ENCODE assay signal across 15 cellular contexts in genomic region chr9:125176632-125177031, GRCh38. TPM values are rescaled to one million over a fixed set of nuclear protein-coding genes. Genes with fewer than 3 reads are reported as not detected.
DNase-seq lines count a peak whose midpoint lies in the region; ATAC-seq and TF ChIP-seq lines count a peak whose summit lies in the region.
"Had no signal": no experiment of that assay in that cellular context is flagged by ENCODE, and none has a peak within 500 bp of the region (broad histone marks: within the 10 kb centered on the region; RNA-seq: fewer than 3 reads in every experiment).

No MANE protein-coding gene starts in this region.

- no peak for ATAC-seq in activated T-helper 17 cell treated with anti-CD3 and anti-CD28 coated beads, Interleukin-2, amount 50 U/mL, for 72 hours (replicated peaks)
- no peak for ATAC-seq in heart left ventricle
- ATAC-seq: foreskin keratinocyte had no signal

- intact Hi-C loops in activated naive CD4-positive, alpha-beta T cell treated with anti-CD3 and anti-CD28 coated beads for 36 hours (cut with micrococcal nuclease) = no loop called here
- intact Hi-C loops in uterus (cut with DNase I; ENCODE audit: low total_unique reads) (no loop called here), heart left ventricle (cut with DNase I) (no loop called here)

- CTCF ChIA-PET in activated naive CD4-positive, alpha-beta T cell treated with anti-CD3 and anti-CD28 coated beads, Interleukin-2, amount 10 ng/mL, durations not matched to agents 7 days and 5 days (lab: Charles Lee) = interaction anchor here (0.6 kb wide), 1 partner anchor 14 kb away, joined by 3 read pairs; no protein-coding TSS in a partner anchor
- CTCF ChIA-PET in activated naive CD4-positive, alpha-beta T cell treated with anti-CD3 and anti-CD28 coated beads for 36 hours (lab: Charles Lee) = interaction anchor here (0.6 kb wide), 1 partner anchor 53 kb away, joined by 3 read pairs; no protein-coding TSS in a partner anchor

- TF ChIP-seq CTCF in uterus (IDR thresholded peaks at IDR 0.05) = no peak
- no peak for TF ChIP-seq CTCF in GM13976 (IDR thresholded peaks at IDR 0.05; ENCODE audit: borderline replicate concordance, control extremely low read depth, extremely low read depth, insufficient read depth, missing control alignments)
- TF ChIP-seq CTCF in heart left ventricle (IDR thresholded peaks at IDR 0.05) = no peak

- WGBS in heart left ventricle, 4 donors = 89 to 94% (median 93%) methylated on average over 3 of the region's 3 CpGs

- H3K27me3 Mint-ChIP-seq in activated naive CD4-positive, alpha-beta T cell treated with anti-CD3 and anti-CD28 coated beads, Interleukin-2, amount 10 ng/mL, durations not matched to agents 7 days and 5 days = no peaks in the 10 kb centered on the region
- H3K27me3 Mint-ChIP-seq in activated naive CD4-positive, alpha-beta T cell treated with anti-CD3 and anti-CD28 coated beads for 36 hours (ENCODE audit: low read depth) = no peaks in the 10 kb centered on the region
- no peaks in the 10 kb centered on the region for H3K27me3 Mint-ChIP-seq in activated T-helper 17 cell treated with anti-CD3 and anti-CD28 coated beads, Interleukin-2, amount 50 U/mL, for 72 hours

- H3K4me3 ChIP-seq in uterus (no peak overlapping the region), heart left ventricle (no peak overlapping the region)
- H3K4me3 ChIP-seq: A549, right atrium auricular region, thoracic aorta had no signal

- H3K4me1 ChIP-seq in uterus (peaks cover 0 to 3% of the 10 kb centered on the region in 2 donors), heart left ventricle (peaks cover 0 to 53% (median 26%) of the 10 kb centered on the region in 12 donors)
- H3K4me1 ChIP-seq: A549, foreskin keratinocyte had no signal

- H3K27me3 ChIP-seq in uterus = no peaks in the 10 kb centered on the region
- H3K27me3 ChIP-seq in heart left ventricle = no peaks in the 10 kb centered on the region
- H3K27me3 ChIP-seq: foreskin keratinocyte, right atrium auricular region had no signal

- H3K9me3 ChIP-seq in uterus (no peaks in the 10 kb centered on the region), heart left ventricle (no peaks in the 10 kb centered on the region)
- H3K9me3 ChIP-seq: A549, right atrium auricular region, thoracic aorta had no signal

- H3K36me3 Mint-ChIP-seq in activated naive CD4-positive, alpha-beta T cell treated with anti-CD3 and anti-CD28 coated beads, Interleukin-2, amount 10 ng/mL, durations not matched to agents 7 days and 5 days = peaks cover 17% of the 10 kb centered on the region
- H3K36me3 Mint-ChIP-seq in activated naive CD4-positive, alpha-beta T cell treated with anti-CD3 and anti-CD28 coated beads for 36 hours (ENCODE audit: low read depth) = peaks cover 11% of the 10 kb centered on the region
- peaks cover 40% of the 10 kb centered on the region for H3K36me3 Mint-ChIP-seq in activated T-helper 17 cell treated with anti-CD3 and anti-CD28 coated beads, Interleukin-2, amount 50 U/mL, for 72 hours (ENCODE audit: low read depth)

- in situ Hi-C loops in GM13976 (cut with MboI; ENCODE audit: low sequenced_read_pairs, unreplicated experiment) = no loop called here

- peak overlapping the region; percentile 66 to 72 for H3K27ac ChIP-seq in uterus
- peak overlapping the region in 1 of 12 donors; percentile 69 for H3K27ac ChIP-seq in heart left ventricle
- H3K27ac ChIP-seq: A549, foreskin keratinocyte, right atrium auricular region, thoracic aorta had no signal

- H3K36me3 ChIP-seq in uterus (no peaks in the 10 kb centered on the region), heart left ventricle (no peaks in the 10 kb centered on the region)
- H3K36me3 ChIP-seq: right atrium auricular region, thoracic aorta had no signal

- TF ChIP-seq POLR2A in uterus (IDR thresholded peaks at IDR 0.05) (no peak), heart left ventricle (IDR thresholded peaks at IDR 0.05) (no peak)

- H3K4me3 Mint-ChIP-seq in activated naive CD4-positive, alpha-beta T cell treated with anti-CD3 and anti-CD28 coated beads, Interleukin-2, amount 10 ng/mL, durations not matched to agents 7 days and 5 days = no peak overlapping the region
- H3K4me3 Mint-ChIP-seq in activated naive CD4-positive, alpha-beta T cell treated with anti-CD3 and anti-CD28 coated beads for 36 hours = no peak overlapping the region
- H3K4me3 Mint-ChIP-seq in activated T-helper 17 cell treated with anti-CD3 and anti-CD28 coated beads, Interleukin-2, amount 50 U/mL, for 72 hours = no peak overlapping the region

- H3K9me3 Mint-ChIP-seq in activated naive CD4-positive, alpha-beta T cell treated with anti-CD3 and anti-CD28 coated beads, Interleukin-2, amount 10 ng/mL, durations not matched to agents 7 days and 5 days = no peaks in the 10 kb centered on the region
- no peaks in the 10 kb centered on the region for H3K9me3 Mint-ChIP-seq in activated naive CD4-positive, alpha-beta T cell treated with anti-CD3 and anti-CD28 coated beads for 36 hours
- no peaks in the 10 kb centered on the region for H3K9me3 Mint-ChIP-seq in activated T-helper 17 cell treated with anti-CD3 and anti-CD28 coated beads, Interleukin-2, amount 50 U/mL, for 72 hours

- peak overlapping the region; percentile 0 for H3K27ac Mint-ChIP-seq in activated naive CD4-positive, alpha-beta T cell treated with anti-CD3 and anti-CD28 coated beads, Interleukin-2, amount 10 ng/mL, durations not matched to agents 7 days and 5 days
- no peak overlapping the region for H3K27ac Mint-ChIP-seq in activated naive CD4-positive, alpha-beta T cell treated with anti-CD3 and anti-CD28 coated beads for 36 hours
- H3K27ac Mint-ChIP-seq in activated T-helper 17 cell treated with anti-CD3 and anti-CD28 coated beads, Interleukin-2, amount 50 U/mL, for 72 hours = peak overlapping the region; percentile 81

- DNase-seq in activated naive CD4-positive, alpha-beta T cell treated with anti-CD3 and anti-CD28 coated beads, Interleukin-2, amount 10 ng/mL, durations not matched to agents 7 days and 5 days = no peak
- DNase-seq in activated naive CD4-positive, alpha-beta T cell treated with anti-CD3 and anti-CD28 coated beads for 36 hours = no peak
- DNase-seq in left kidney (ENCODE audit: low read depth, low spot score) = peak; percentile 12
- DNase-seq in uterus = no peak
- DNase-seq in GM13976 (ENCODE audit: low spot score) = no peak
- no peak for DNase-seq in germinal center (ENCODE audit: low spot score)
- no peak for DNase-seq in heart left ventricle
- DNase-seq: activated naive CD4-positive, alpha-beta T cell treated with anti-CD3 and anti-CD28 coated beads, Interleukin-2, amount 50 U/mL, for 16 hours; foreskin keratinocyte; GDM1; NCI-H2081 treated with DMSO at 0.1 percent for 48 hours had no signal

- H3K4me1 Mint-ChIP-seq in activated naive CD4-positive, alpha-beta T cell treated with anti-CD3 and anti-CD28 coated beads, Interleukin-2, amount 10 ng/mL, durations not matched to agents 7 days and 5 days = peaks cover 19% of the 10 kb centered on the region
- peaks cover 52% of the 10 kb centered on the region for H3K4me1 Mint-ChIP-seq in activated naive CD4-positive, alpha-beta T cell treated with anti-CD3 and anti-CD28 coated beads for 36 hours (ENCODE audit: low read depth)
- peaks cover 16% of the 10 kb centered on the region for H3K4me1 Mint-ChIP-seq in activated T-helper 17 cell treated with anti-CD3 and anti-CD28 coated beads, Interleukin-2, amount 50 U/mL, for 72 hours

RNA-seq across cellular contexts. Expression of gene PPP6C, which starts 13.0 kb away (rescaled TPM):
- 10 to 100 TPM; 43.6 to 46.3 TPM for total RNA-seq in activated naive CD4-positive, alpha-beta T cell treated with anti-CD3 and anti-CD28 coated beads for 36 hours
- 10 to 100 TPM; 26.6 to 55.2 TPM for total RNA-seq in activated T-helper 17 cell treated with anti-CD3 and anti-CD28 coated beads, Interleukin-2, amount 50 U/mL, for 72 hours
- total RNA-seq in uterus (10 to 100 TPM; 19.0 to 43.7 (median 21.2) TPM), heart left ventricle (10 to 100 TPM; 26.6 to 40.7 (median 37.7) TPM)
- polyA plus RNA-seq in heart left ventricle = 10 to 100 TPM; 12.0 to 25.2 TPM

RNA-seq across cellular contexts. Expression of gene RABEPK, which starts 23.7 kb away (rescaled TPM):
- 10 to 100 TPM; 18.4 to 19.8 TPM for total RNA-seq in activated naive CD4-positive, alpha-beta T cell treated with anti-CD3 and anti-CD28 coated beads for 36 hours
- 10 to 100 TPM; 17.4 to 42.1 TPM for total RNA-seq in activated T-helper 17 cell treated with anti-CD3 and anti-CD28 coated beads, Interleukin-2, amount 50 U/mL, for 72 hours
- total RNA-seq in uterus = 10 to 100 TPM; 16.0 to 39.7 (median 21.0) TPM
- 10 to 100 TPM in 5 of 9 donors, 1 to 10 TPM in 4; 7.4 to 12.2 (median 10.6) TPM for total RNA-seq in heart left ventricle
- polyA plus RNA-seq in heart left ventricle = 10 to 100 TPM in 1 of 2 donors, 1 to 10 TPM in 1; 8.5 to 31.1 TPM

RNA-seq across cellular contexts. Expression of gene SCAI, which starts 33.3 kb away (rescaled TPM):
- 10 to 100 TPM in 1 of 2 experiments, 1 to 10 TPM in 1; 9.6 to 11.8 TPM for total RNA-seq in activated naive CD4-positive, alpha-beta T cell treated with anti-CD3 and anti-CD28 coated beads for 36 hours
- 10 to 100 TPM in 1 of 2 donors, 1 to 10 TPM in 1; 9.7 to 16.1 TPM for total RNA-seq in activated T-helper 17 cell treated with anti-CD3 and anti-CD28 coated beads, Interleukin-2, amount 50 U/mL, for 72 hours
- total RNA-seq in uterus = 10 to 100 TPM; 10.2 to 26.4 (median 14.4) TPM
- 1 to 10 TPM; 1.8 to 5.3 (median 4.0) TPM for total RNA-seq in heart left ventricle
- 1 to 10 TPM; 1.4 to 1.6 TPM for polyA plus RNA-seq in heart left ventricle
